22 cellular contexts compared by ENCODE assay signal in the genomic region with DNA sequence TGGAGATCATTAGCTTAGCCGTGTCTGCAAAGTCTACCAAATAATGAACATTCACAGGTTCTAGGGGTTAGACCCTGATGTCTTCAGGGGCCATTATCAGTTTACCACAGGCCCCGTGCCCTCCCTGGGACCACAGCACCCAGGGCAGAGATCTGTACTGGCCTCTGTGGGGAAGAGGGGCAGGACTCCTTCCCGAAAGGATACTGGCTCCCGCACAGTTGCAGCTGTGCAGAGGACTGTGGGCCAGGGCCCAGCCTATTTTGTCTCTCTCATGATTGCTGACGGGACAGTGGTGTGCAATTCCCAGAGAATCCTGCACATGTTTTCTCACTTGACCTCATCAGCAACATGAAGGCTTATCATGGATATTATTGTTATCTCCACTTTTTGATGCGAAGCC.
DNase-seq lines count a peak whose midpoint lies in the region; ATAC-seq and TF ChIP-seq lines count a peak whose summit lies in the region.
"Had no signal": no experiment of that assay in that cellular context is flagged by ENCODE, and none has a peak within 500 bp of the region (broad histone marks: within the 10 kb centered on the region; RNA-seq: fewer than 3 reads in every experiment).

No MANE protein-coding gene starts in this region.

- no peaks in the 10 kb centered on the region for H3K27me3 ChIP-seq in endodermal cell (ENCODE audit: control insufficient read depth, insufficient read depth, low read length, poor library complexity, severe bottlenecking)
- peaks cover 0 to 3% (median 0%) of the 10 kb centered on the region in 3 donors for H3K27me3 ChIP-seq in sigmoid colon
- H3K27me3 ChIP-seq in PC-3 (ENCODE audit: low read length), result no peaks in the 10 kb centered on the region
- H3K27me3 ChIP-seq: BLaER1 treated with 17β-estradiol and CSF1 and Interleukin-3, amounts not matched to agents 10 nM and 100 nM had no signal

- ATAC-seq in Right ventricle myocardium inferior (no peak), left cardiac atrium (no peak), PC-3 (no peak)
- ATAC-seq: A549, GM12878 had no signal

- no peaks in the 10 kb centered on the region for H3K79me2 ChIP-seq in PC-3 (ENCODE audit: low read length)

- H3K36me3 Mint-ChIP-seq in endodermal cell (ENCODE audit: low read depth), result no peaks in the 10 kb centered on the region
- H3K36me3 Mint-ChIP-seq: CD4-positive, alpha-beta memory T cell; CD8-positive, alpha-beta memory T cell had no signal

- H3K9me3 ChIP-seq in endodermal cell (ENCODE audit: control insufficient read depth, low read length), result no peaks in the 10 kb centered on the region
- H3K9me3 ChIP-seq in sigmoid colon, result no peaks in the 10 kb centered on the region
- H3K9me3 ChIP-seq in PC-3 (ENCODE audit: low read length), result no peaks in the 10 kb centered on the region

- no peak overlapping the region for H3K4me3 Mint-ChIP-seq in endodermal cell
- H3K4me3 Mint-ChIP-seq: B cell; CD4-positive, alpha-beta memory T cell; CD8-positive, alpha-beta memory T cell had no signal

- TF ChIP-seq POLR2A in sigmoid colon (IDR thresholded peaks at IDR 0.05), result no peak

- H3K4me1 ChIP-seq in endodermal cell (ENCODE audit: control insufficient read depth, insufficient read depth, low read length), result no peaks in the 10 kb centered on the region
- no peaks in the 10 kb centered on the region for H3K4me1 ChIP-seq in sigmoid colon
- H3K4me1 ChIP-seq in PC-3 (ENCODE audit: insufficient read depth, low read length), result no peaks in the 10 kb centered on the region
- H3K4me1 ChIP-seq: A549; BLaER1 treated with 17β-estradiol and CSF1 and Interleukin-3, amounts not matched to agents 10 nM and 100 nM had no signal

- CTCF ChIA-PET in PC-3 (lab: Charles Lee), result no interaction called here

- no peak for TF ChIP-seq EP300 in sigmoid colon (IDR thresholded peaks at IDR 0.05)

- 0 to 44% methylated on average over 1 to 6 of the region's 6 CpGs for WGBS in endodermal cell (ENCODE audit: insufficient coverage in 1 of 2, insufficient read length in 1 of 2), 2 experiments
- 44 to 45% methylated on average over 6 of the region's 6 CpGs for WGBS in sigmoid colon, 2 donors

- intact Hi-C loops in Right ventricle myocardium inferior (cut with DNase I) (no loop called here), left cardiac atrium (cut with DNase I) (no loop called here), sigmoid colon (cut with DNase I) (no loop called here), PC-3 (cut with micrococcal nuclease) (no loop called here)

- H3K4me1 Mint-ChIP-seq in endodermal cell, result no peaks in the 10 kb centered on the region
- H3K4me1 Mint-ChIP-seq: B cell; CD4-positive, alpha-beta memory T cell; CD8-positive, alpha-beta memory T cell had no signal

- peaks cover 12% of the 10 kb centered on the region for H3K9me3 Mint-ChIP-seq in endodermal cell

- H2AFZ ChIP-seq in PC-3 (ENCODE audit: low read length), result no peak overlapping the region

- H3K27ac ChIP-seq in endodermal cell (ENCODE audit: low read depth, low read length), result no peak overlapping the region
- H3K27ac ChIP-seq in sigmoid colon, result no peak overlapping the region
- H3K27ac ChIP-seq in PC-3 (ENCODE audit: low read length), result no peak overlapping the region
- H3K27ac ChIP-seq: 22Rv1; A549; BLaER1 treated with 17β-estradiol and CSF1 and Interleukin-3, amounts not matched to agents 10 nM and 100 nM; C4-2B had no signal

- H3K36me3 ChIP-seq in endodermal cell (ENCODE audit: control insufficient read depth, insufficient read depth, low read length) (no peaks in the 10 kb centered on the region), sigmoid colon (no peaks in the 10 kb centered on the region), PC-3 (ENCODE audit: low read depth, low read length) (no peaks in the 10 kb centered on the region)
- H3K36me3 ChIP-seq: BLaER1 treated with 17β-estradiol and CSF1 and Interleukin-3, amounts not matched to agents 10 nM and 100 nM had no signal

- H3F3A ChIP-seq in PC-3 (ENCODE audit: low read length, unreplicated experiment), result no peaks in the 10 kb centered on the region

- no peaks in the 10 kb centered on the region for H4K20me1 ChIP-seq in PC-3 (ENCODE audit: low read length)
- H4K20me1 ChIP-seq: BLaER1 treated with 17β-estradiol and CSF1 and Interleukin-3, amounts not matched to agents 10 nM and 100 nM had no signal

- DNase-seq in Right ventricle myocardium inferior (ENCODE audit: missing footprints) (peak; percentile 41), left cardiac atrium (no peak), endodermal cell (no peak), sigmoid colon (peak; percentile 39), PC-3 (no peak)
- DNase-seq: AML-193; CD4-positive, alpha-beta memory T cell; CD8-positive, alpha-beta memory T cell; COR-L47; DMS 273 treated with DMSO at 0.1 percent for 48 hours; DMS153; DMS53; DMS79; DND-41; EL; GDM1 had no signal

- H3K4me3 ChIP-seq in endodermal cell (ENCODE audit: low read length) (no peak overlapping the region), sigmoid colon (no peak overlapping the region), PC-3 (ENCODE audit: low read length) (no peak overlapping the region)
- H3K4me3 ChIP-seq: A549; BLaER1 treated with 17β-estradiol and CSF1 and Interleukin-3, amounts not matched to agents 10 nM and 100 nM; GM12878 had no signal

- H3K9ac ChIP-seq in endodermal cell (ENCODE audit: extremely low read depth, low read length, poor library complexity, severe bottlenecking) (no peak overlapping the region), PC-3 (ENCODE audit: low read length) (no peak overlapping the region)
- H3K9ac ChIP-seq: BLaER1 treated with 17β-estradiol and CSF1 and Interleukin-3, amounts not matched to agents 10 nM and 100 nM had no signal

- POLR2A ChIA-PET in PC-3 (lab: Charles Lee; ENCODE audit: unreplicated experiment), result no interaction called here

- no peak for TF ChIP-seq CTCF in endodermal cell (conservative IDR thresholded peaks at IDR 0.05)
- no peak for TF ChIP-seq CTCF in sigmoid colon (IDR thresholded peaks at IDR 0.05)
- no peak for TF ChIP-seq CTCF in PC-3 (conservative IDR thresholded peaks at IDR 0.05; ENCODE audit: low read depth, low read length)

- BruUV-seq in PC-3 (replicated peaks; lab: Mats Ljungman, UMichigan), result no TSS peak

- H3K9me2 ChIP-seq in PC-3 (replicated peaks; ENCODE audit: low read length), result no peaks in the 10 kb centered on the region

- peak overlapping the region; percentile 27 for H3K27ac Mint-ChIP-seq in endodermal cell
- H3K27ac Mint-ChIP-seq: B cell; CD8-positive, alpha-beta memory T cell had no signal

- H3K4me2 ChIP-seq in PC-3 (ENCODE audit: low read length), result no peak overlapping the region
- H3K4me2 ChIP-seq: A549; BLaER1 treated with 17β-estradiol and CSF1 and Interleukin-3, amounts not matched to agents 10 nM and 100 nM had no signal

- peaks cover 3% of the 10 kb centered on the region for H3K27me3 Mint-ChIP-seq in endodermal cell (ENCODE audit: insufficient read depth)
- H3K27me3 Mint-ChIP-seq: B cell had no signal

Comparison
In these comparisons a context has a peak if more than half of its experiments do, and no peak if none do; other contexts are left out.
1. DNase-seq: peak in Right ventricle myocardium inferior (single experiment) and sigmoid colon (single experiment); none in left cardiac atrium (single experiment), endodermal cell (single experiment) and PC-3 (single experiment).